In genomic region chr15:75203017-75203907, GRCh38 we compare ENCODE assay signal across 8 cellular contexts. TPM values are rescaled to one million over a fixed set of nuclear protein-coding genes. Genes with fewer than 3 reads are reported as not detected.
DNase-seq lines count a peak whose midpoint lies in the region; ATAC-seq and TF ChIP-seq lines count a peak whose summit lies in the region.

No MANE protein-coding gene starts in this region.

- peaks cover 64% of the 10 kb centered on the region for H3K4me1 ChIP-seq in suprapubic skin

- POLR2A ChIA-PET in activated CD4-positive, alpha-beta T cell treated with anti-CD3 and anti-CD28 coated beads for 36 hours (lab: Charles Lee), result interaction anchor here (0.6 to 2.2 kb wide), 3 partner anchors 31 to 180 kb away, joined by 6 to 7 read pairs (median 7); partner anchors contain the start of gene PPCDC

- H3K4me3 Mint-ChIP-seq in activated CD4-positive, alpha-beta T cell treated with anti-CD3 and anti-CD28 coated beads for 36 hours, result peak overlapping the region; percentile 86

- H3K4me3 ChIP-seq in kidney epithelial cell (ENCODE audit: low read depth, low read length), result peak overlapping the region; percentile 69
- peak overlapping the region; percentile 89 for H3K4me3 ChIP-seq in suprapubic skin

- H3K27ac Mint-ChIP-seq in activated CD4-positive, alpha-beta T cell treated with anti-CD3 and anti-CD28 coated beads for 36 hours, result peak overlapping the region; percentile 78
- peak overlapping the region; percentile 88 to 91 for H3K27ac Mint-ChIP-seq in activated naive CD4-positive, alpha-beta T cell treated with anti-CD3 and anti-CD28 coated beads, Interleukin-2, amount 50 U/mL, for 72 hours

- peaks cover 21% of the 10 kb centered on the region for H3K36me3 Mint-ChIP-seq in activated CD4-positive, alpha-beta T cell treated with anti-CD3 and anti-CD28 coated beads for 36 hours (ENCODE audit: low read depth)
- no peaks in the 10 kb centered on the region for H3K36me3 Mint-ChIP-seq in activated naive CD4-positive, alpha-beta T cell treated with anti-CD3 and anti-CD28 coated beads, Interleukin-2, amount 50 U/mL, for 72 hours

- no peaks in the 10 kb centered on the region for H3K9me3 Mint-ChIP-seq in activated CD4-positive, alpha-beta T cell treated with anti-CD3 and anti-CD28 coated beads for 36 hours (ENCODE audit: low read depth)
- no peaks in the 10 kb centered on the region for H3K9me3 Mint-ChIP-seq in activated naive CD4-positive, alpha-beta T cell treated with anti-CD3 and anti-CD28 coated beads, Interleukin-2, amount 50 U/mL, for 72 hours

- H3K27ac ChIP-seq in suprapubic skin, result peak overlapping the region; percentile 97

- peaks cover 34% of the 10 kb centered on the region for H3K4me1 Mint-ChIP-seq in activated CD4-positive, alpha-beta T cell treated with anti-CD3 and anti-CD28 coated beads for 36 hours

- no peak for TF ChIP-seq POLR2A in suprapubic skin (IDR thresholded peaks at IDR 0.05)

- H3K9me3 ChIP-seq in suprapubic skin, result no peaks in the 10 kb centered on the region

- no peaks in the 10 kb centered on the region for H3K27me3 Mint-ChIP-seq in activated CD4-positive, alpha-beta T cell treated with anti-CD3 and anti-CD28 coated beads for 36 hours

- intact Hi-C loops in activated CD4-positive, alpha-beta T cell treated with anti-CD3 and anti-CD28 coated beads for 36 hours (cut with DNase I, micrococcal nuclease), result loop anchor here (2.0 to 10.0 kb wide), 14 partner anchors 111 to 1208 kb away; partner anchors contain the start of genes CSK (in 2 of the 2), CLK3 (in 1 of the 2), FAM219B (in 1 of the 2) and FBXO22 (in 1 of the 2)

- TF ChIP-seq CTCF in kidney epithelial cell (IDR thresholded peaks at IDR 0.05; ENCODE audit: insufficient read depth, low read length, poor library complexity, severe bottlenecking) (peak; percentile 5), suprapubic skin (IDR thresholded peaks at IDR 0.05) (no peak)

- CTCF ChIA-PET in activated CD4-positive, alpha-beta T cell treated with anti-CD3 and anti-CD28 coated beads for 36 hours (lab: Charles Lee), result interaction anchor here (0.6 to 4.3 kb wide), 13 partner anchors 11 to 444 kb away, joined by 3 to 64 read pairs (median 5); partner anchors contain the start of genes PPCDC and SNX33

- DNase-seq in activated CD4-positive, alpha-beta T cell treated with anti-CD3 and anti-CD28 coated beads for 36 hours, result peak; percentile 39
- DNase-seq in activated CD4-positive, alpha-beta T cell treated with anti-CD3 and anti-CD28 coated beads for 1 hour, result no peak
- DNase-seq in activated naive CD4-positive, alpha-beta T cell treated with anti-CD3 and anti-CD28 coated beads, Interleukin-2, amount 50 U/mL, for 72 hours (ENCODE audit: low spot score in 2 of 2), result no peak
- DNase-seq in kidney epithelial cell (ENCODE audit: low read depth) (no peak), suprapubic skin (ENCODE audit: low spot score in 2 of 2) (no peak), NCI-H2081 treated with DMSO at 0.1 percent for 48 hours (lab: John Stamatoyannopoulos, UW) (no peak)

- no peak for ATAC-seq in activated CD4-positive, alpha-beta T cell treated with anti-CD3 and anti-CD28 coated beads for 36 hours
- no peak for ATAC-seq in activated naive CD4-positive, alpha-beta T cell treated with anti-CD3 and anti-CD28 coated beads, Interleukin-2, amount 50 U/mL, for 72 hours
- ATAC-seq in GM18909 (IDR thresholded peaks at IDR 0.05; ENCODE audit: poor library complexity, unreplicated experiment) (no peak), HG03135 (IDR thresholded peaks at IDR 0.05; ENCODE audit: unreplicated experiment) (no peak)

- peaks cover 1% of the 10 kb centered on the region for H3K36me3 ChIP-seq in kidney epithelial cell (ENCODE audit: control insufficient read depth, insufficient read depth, low read length)
- peaks cover 27% of the 10 kb centered on the region for H3K36me3 ChIP-seq in suprapubic skin

- TF ChIP-seq EP300 in suprapubic skin (IDR thresholded peaks at IDR 0.05), result no peak

- WGBS in suprapubic skin, result 8% methylated on average over 16 of the region's 18 CpGs

- H3K27me3 ChIP-seq in kidney epithelial cell (ENCODE audit: control insufficient read depth, insufficient read depth, low read length) (no peaks in the 10 kb centered on the region), suprapubic skin (no peaks in the 10 kb centered on the region)

RNA-seq across cellular contexts. Expression of gene C15orf39, which starts 1.6 kb away (rescaled TPM):
- total RNA-seq in activated CD4-positive, alpha-beta T cell treated with anti-CD3 and anti-CD28 coated beads for 36 hours, result 10 to 100 TPM; 18.6 to 25.1 TPM
- 10 to 100 TPM; 17.5 to 22.8 TPM for total RNA-seq in activated naive CD4-positive, alpha-beta T cell treated with anti-CD3 and anti-CD28 coated beads, Interleukin-2, amount 50 U/mL, for 72 hours
- total RNA-seq in kidney epithelial cell (26.8 and 34.8 TPM in 2 replicates), suprapubic skin (10 to 100 TPM; 33.0 to 35.2 (median 33.3) TPM)

RNA-seq across cellular contexts. Expression of gene GOLGA6C, which starts 54.9 kb away (rescaled TPM):
- total RNA-seq in activated CD4-positive, alpha-beta T cell treated with anti-CD3 and anti-CD28 coated beads for 36 hours, result not detected
- under 1 TPM in 1 of 2 donors, not detected in 1; 0.11 TPM for total RNA-seq in activated naive CD4-positive, alpha-beta T cell treated with anti-CD3 and anti-CD28 coated beads, Interleukin-2, amount 50 U/mL, for 72 hours
- total RNA-seq in kidney epithelial cell (not detected in 2 replicates), suprapubic skin (not detected)
